Comparison of ENCODE assay signal across 14 cellular contexts in the genomic region with DNA sequence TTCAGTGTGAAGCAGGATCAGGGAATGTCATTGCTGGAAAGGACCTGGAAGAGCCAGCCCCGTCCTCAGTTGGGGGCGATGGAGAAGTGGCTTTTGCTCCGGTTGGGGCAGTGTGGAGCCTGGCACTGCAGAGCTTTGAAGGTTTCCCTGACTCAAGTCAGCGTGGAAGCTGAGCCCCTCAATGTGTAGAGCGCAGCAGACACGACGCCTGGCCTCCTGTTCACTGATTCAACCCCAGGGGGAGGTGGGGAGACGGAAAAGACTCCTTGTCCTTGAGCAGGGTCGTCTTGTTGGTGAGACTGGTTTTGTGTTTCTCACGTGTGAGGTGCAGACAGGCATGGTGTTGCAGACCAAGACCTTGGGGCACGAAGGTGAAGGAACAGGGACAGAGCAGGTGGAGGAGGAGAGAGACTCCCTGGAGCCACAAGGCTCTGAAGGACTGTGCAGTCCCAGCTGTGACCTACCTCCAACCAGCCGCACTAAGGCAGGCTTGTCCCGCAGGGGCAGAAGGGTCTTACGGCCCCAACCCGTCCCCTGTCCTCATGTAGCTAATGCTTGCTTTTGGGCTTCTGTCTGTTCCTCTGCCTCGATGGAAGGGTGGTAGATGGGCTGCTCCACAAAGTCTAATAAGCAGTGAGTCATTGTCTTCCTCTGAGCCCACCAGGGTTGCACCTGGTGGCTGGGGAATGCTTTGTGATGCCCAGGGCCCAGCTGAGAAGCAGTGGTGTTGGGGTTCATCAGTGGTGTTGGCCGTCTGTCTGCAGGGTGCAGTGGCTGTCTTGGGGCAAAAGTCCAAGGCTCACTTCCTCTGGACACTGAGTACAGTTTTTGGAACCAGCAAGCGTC. TPM values are rescaled to one million over a fixed set of nuclear protein-coding genes. Genes with fewer than 3 reads are reported as not detected.
DNase-seq lines count a peak whose midpoint lies in the region; ATAC-seq, FAIRE-seq and TF ChIP-seq lines count a peak whose summit lies in the region.
"Had no signal": no experiment of that assay in that cellular context is flagged by ENCODE, and none has a peak within 500 bp of the region (broad histone marks: within the 10 kb centered on the region; RNA-seq: fewer than 3 reads in every experiment).

No MANE protein-coding gene starts in this region.

- dilution Hi-C loops in keratinocyte (cut with MboI; ENCODE audit: extremely low pct_ligation_motif_present, low sequenced_read_pairs) = no loop called here

- H4K20me1 ChIP-seq in keratinocyte (ENCODE audit: control insufficient read depth, extremely low read depth, insufficient read depth, low read length) = peaks cover 24% of the 10 kb centered on the region

- no peaks in the 10 kb centered on the region for H3K9me3 Mint-ChIP-seq in activated naive CD4-positive, alpha-beta T cell treated with anti-CD3 and anti-CD28 coated beads, Interleukin-2, amount 10 ng/mL, durations not matched to agents 7 days and 5 days
- H3K9me3 Mint-ChIP-seq: GM23338, mesothelial cell of epicardium had no signal

- H3K4me1 ChIP-seq in RWPE2 (ENCODE audit: insufficient read depth, poor library complexity, severe bottlenecking) (peaks cover 36% of the 10 kb centered on the region), keratinocyte (ENCODE audit: control insufficient read depth, extremely low read depth, insufficient read depth, low read length) (peaks cover 38% of the 10 kb centered on the region), stomach (peaks cover 36 to 90% (median 72%) of the 10 kb centered on the region in 4 donors)

- H3K27ac Mint-ChIP-seq in activated naive CD4-positive, alpha-beta T cell treated with anti-CD3 and anti-CD28 coated beads, Interleukin-2, amount 10 ng/mL, durations not matched to agents 7 days and 5 days = peak overlapping the region; percentile 75
- H3K27ac Mint-ChIP-seq: GM23338, mesothelial cell of epicardium had no signal

- ATAC-seq in RWPE2 (ENCODE audit: low read depth) = peak; percentile 31
- ATAC-seq: GM23338 had no signal

- CTCF ChIA-PET in activated naive CD4-positive, alpha-beta T cell treated with anti-CD3 and anti-CD28 coated beads, Interleukin-2, amount 10 ng/mL, durations not matched to agents 7 days and 5 days (lab: Charles Lee) = no interaction called here

- no peak for FAIRE-seq in keratinocyte (lab: Jason Lieb, UNC)

- no peaks in the 10 kb centered on the region for H3K27me3 Mint-ChIP-seq in activated naive CD4-positive, alpha-beta T cell treated with anti-CD3 and anti-CD28 coated beads, Interleukin-2, amount 10 ng/mL, durations not matched to agents 7 days and 5 days

- H3K9me3 ChIP-seq in RWPE2 (ENCODE audit: severe bottlenecking) (no peaks in the 10 kb centered on the region), keratinocyte (ENCODE audit: control insufficient read depth, low read depth, low read length) (no peaks in the 10 kb centered on the region), stomach (no peaks in the 10 kb centered on the region), WERI-Rb-1 (ENCODE audit: severe bottlenecking) (no peaks in the 10 kb centered on the region)
- H3K9me3 ChIP-seq: esophagus squamous epithelium had no signal

- H3K27me3 ChIP-seq in RWPE2 (ENCODE audit: insufficient read depth, poor library complexity, severe bottlenecking) (no peaks in the 10 kb centered on the region), keratinocyte (ENCODE audit: control insufficient read depth, extremely low read depth, insufficient read depth, low read length) (no peaks in the 10 kb centered on the region), stomach (no peaks in the 10 kb centered on the region), WERI-Rb-1 (ENCODE audit: insufficient read depth, low read depth, severe bottlenecking) (no peaks in the 10 kb centered on the region)
- H3K27me3 ChIP-seq: esophagus squamous epithelium had no signal

- H3K4me3 Mint-ChIP-seq in activated naive CD4-positive, alpha-beta T cell treated with anti-CD3 and anti-CD28 coated beads, Interleukin-2, amount 10 ng/mL, durations not matched to agents 7 days and 5 days = no peak overlapping the region
- H3K4me3 Mint-ChIP-seq: GM23338, mesothelial cell of epicardium had no signal

- no peak for DNase-seq in activated naive CD4-positive, alpha-beta T cell treated with anti-CD3 and anti-CD28 coated beads, Interleukin-2, amount 10 ng/mL, durations not matched to agents 7 days and 5 days
- no peak for DNase-seq in activated naive CD4-positive, alpha-beta T cell (lab: John Stamatoyannopoulos, UW)
- peak; percentile 26 for DNase-seq in RWPE2 (ENCODE audit: low spot score)
- no peak for DNase-seq in keratinocyte (ENCODE audit: low read depth, low spot score)
- DNase-seq in stomach = no peak
- no peak for DNase-seq in NAMALWA (ENCODE audit: low spot score)
- no peak for DNase-seq in WERI-Rb-1
- no peak for DNase-seq in OCI-M2 (lab: John Stamatoyannopoulos, UW; ENCODE audit: unreplicated experiment)
- DNase-seq: activated CD4-positive, alpha-beta T cell treated with anti-CD3 and anti-CD28 coated beads, Interleukin-2, amount 50 U/mL, for 4 hours; esophagus squamous epithelium; NCI-H146; NCI-H345 had no signal

- TF ChIP-seq EP300 in stomach (IDR thresholded peaks at IDR 0.05) = no peak

- H3K4me1 Mint-ChIP-seq in activated naive CD4-positive, alpha-beta T cell treated with anti-CD3 and anti-CD28 coated beads, Interleukin-2, amount 10 ng/mL, durations not matched to agents 7 days and 5 days = peaks cover 19% of the 10 kb centered on the region

- H3K4me2 ChIP-seq in keratinocyte (ENCODE audit: control insufficient read depth, extremely low read depth, insufficient read depth, low read depth, low read length) = peak overlapping the region; percentile 13
- H3K4me2 ChIP-seq: GM23338 had no signal

- TF ChIP-seq POLR2A in stomach (IDR thresholded peaks at IDR 0.05) = no peak

- H2AFZ ChIP-seq in keratinocyte (ENCODE audit: control insufficient read depth, low read length) = no peak overlapping the region
- H2AFZ ChIP-seq: GM23338 had no signal

- H3K79me2 ChIP-seq in keratinocyte (ENCODE audit: control insufficient read depth, insufficient read depth, low read length) = peaks cover 76% of the 10 kb centered on the region

- peaks cover 7% of the 10 kb centered on the region for H3K9me1 ChIP-seq in keratinocyte (ENCODE audit: control insufficient read depth, extremely low read depth, insufficient read depth, low read length)

- 77 to 87% (median 79%) methylated on average over 14 to 18 of the region's 18 CpGs for WGBS in stomach, 5 donors

- TF ChIP-seq CTCF in RWPE2 (IDR thresholded peaks at IDR 0.05; ENCODE audit: poor library complexity, severe bottlenecking) (no peak), keratinocyte (optimal IDR thresholded peaks at IDR 0.05 in 1 of 3, IDR thresholded peaks at IDR 0.05 in 1 of 3, conservative IDR thresholded peaks at IDR 0.05 in 1 of 3; ENCODE audit: extremely low read depth in 1 of 3, insufficient read depth in 2 of 3, low read length in 3 of 3) (no peak), stomach (IDR thresholded peaks at IDR 0.05) (no peak), WERI-Rb-1 (IDR thresholded peaks at IDR 0.05; ENCODE audit: low read depth, low read length) (no peak)

- H3K9ac ChIP-seq in keratinocyte (ENCODE audit: control insufficient read depth, extremely low read depth, insufficient read depth, low read length) = no peak overlapping the region

- H3K4me3 ChIP-seq in RWPE2 (ENCODE audit: severe bottlenecking) (no peak overlapping the region), keratinocyte (ENCODE audit: control insufficient read depth in 2 of 3, extremely low read depth in 1 of 3, insufficient read depth in 2 of 3, low read depth in 1 of 3, low read length in 3 of 3) (no peak overlapping the region), stomach (no peak overlapping the region), WERI-Rb-1 (ENCODE audit: low read depth, low read length) (no peak overlapping the region)
- H3K4me3 ChIP-seq: esophagus squamous epithelium, GM23338 had no signal

- H3K27ac ChIP-seq in RWPE2 (ENCODE audit: poor library complexity, severe bottlenecking) = peak overlapping the region; percentile 28
- no peak overlapping the region for H3K27ac ChIP-seq in keratinocyte (ENCODE audit: control insufficient read depth, insufficient read depth, low read length)
- peak overlapping the region; percentile 47 to 62 (median 51) for H3K27ac ChIP-seq in stomach
- no peak overlapping the region for H3K27ac ChIP-seq in WERI-Rb-1

- H3K36me3 Mint-ChIP-seq in activated naive CD4-positive, alpha-beta T cell treated with anti-CD3 and anti-CD28 coated beads, Interleukin-2, amount 10 ng/mL, durations not matched to agents 7 days and 5 days = peaks cover 18% of the 10 kb centered on the region

- H3K36me3 ChIP-seq in RWPE2 (ENCODE audit: low read depth) = peaks cover 44% of the 10 kb centered on the region
- peaks cover 13 to 33% of the 10 kb centered on the region in 2 experiments for H3K36me3 ChIP-seq in keratinocyte (ENCODE audit: control insufficient read depth in 2 of 2, extremely low read depth in 1 of 2, insufficient read depth in 2 of 2, low read length in 2 of 2)
- peaks cover 0 to 54% (median 30%) of the 10 kb centered on the region in 4 donors for H3K36me3 ChIP-seq in stomach
- peaks cover 39% of the 10 kb centered on the region for H3K36me3 ChIP-seq in WERI-Rb-1

- intact Hi-C loops in stomach (cut with DNase I; ENCODE audit: low total_unique reads) = no loop called here

RNA-seq across cellular contexts. Expression of a gene that starts 47.8 kb away (rescaled TPM):
- polyA plus RNA-seq in keratinocyte (76.4 to 113 TPM (median 93.2 TPM) in 3 replicates), stomach (100 to 1,000 TPM in 2 of 3 donors, 10 to 100 TPM in 1; 80.2 to 123 (median 114) TPM)
- polyA plus RNA-seq in keratinocyte (2011; ENCODE audit: low read depth) = 241 TPM
- 61.6 and 75.3 TPM in 2 replicates for polyA plus RNA-seq in keratinocyte (2011; cell fraction: cytosol; rRNA removed)
- polyA plus RNA-seq in keratinocyte (2011; cell fraction: nucleus; rRNA removed) = 160 and 188 TPM in 2 replicates
- 132 and 155 TPM in 2 replicates for polyA plus RNA-seq in keratinocyte (2012; ENCODE audit: low replicate concordance)
- polyA minus RNA-seq in keratinocyte = 188 to 396 TPM (median 205 TPM) in 3 replicates
- 102 TPM for polyA minus RNA-seq in keratinocyte (2011; cell fraction: cytosol; rRNA and poly(A)+ RNA removed)
- polyA minus RNA-seq in keratinocyte (2011; cell fraction: nucleus; rRNA and poly(A)+ RNA removed) = 123 and 162 TPM in 2 replicates
- 100 to 1,000 TPM; 145 to 518 (median 261) TPM for total RNA-seq in stomach

Comparison
In these comparisons a context has a peak if more than half of its experiments do, and no peak if none do; other contexts are left out.
1. H3K27ac ChIP-seq: peak in RWPE2 (single experiment) and stomach (5 of 5); none in keratinocyte (single experiment) and WERI-Rb-1 (single experiment).